ENCODE assay signal across 32 cellular contexts in genomic region chr6:45886776-45887175, GRCh38.
"Had no signal": no experiment of that assay in that cellular context is flagged by ENCODE, and none has a peak within 500 bp of the region (broad histone marks: within the 10 kb centered on the region; RNA-seq: fewer than 3 reads in every experiment).

No MANE protein-coding gene starts in this region.

- ATAC-seq: activated CD8-positive, alpha-beta memory T cell treated with anti-CD3 and anti-CD28 coated beads, Interleukin-2, amount 10 ng/mL, durations not matched to agents 7 days and 5 days; activated naive CD8-positive, alpha-beta T cell treated with anti-CD3 and anti-CD28 coated beads, Interleukin-2, amount 50 U/mL, for 24 hours had no signal

- H3K27me3 ChIP-seq: brain microvascular endothelial cell had no signal

- H3K27ac ChIP-seq: brain microvascular endothelial cell, PC-9, WERI-Rb-1 had no signal

- H2AFZ ChIP-seq: PC-9 had no signal

- DNase-seq: activated CD4-positive, alpha-beta memory T cell treated with anti-CD3 and anti-CD28 coated beads, Interleukin-2, amount 10 ng/mL, durations not matched to agents 7 days and 5 days; activated CD4-positive, alpha-beta T cell treated with anti-CD3 and anti-CD28 coated beads for 1 hour; activated CD4-positive, alpha-beta T cell treated with anti-CD3 and anti-CD28 coated beads for 48 hours; activated CD4-positive, CD25-positive, alpha-beta regulatory T cell; activated CD8-positive, alpha-beta memory T cell treated with anti-CD3 and anti-CD28 coated beads for 24 hours; activated CD8-positive, alpha-beta memory T cell treated with anti-CD3 and anti-CD28 coated beads, Interleukin-2, amount 10 ng/mL, durations not matched to agents 7 days and 5 days; activated CD8-positive, alpha-beta memory T cell treated with anti-CD3 and anti-CD28 coated beads, Interleukin-2, amount 50 U/mL, for 48 hours; activated effector memory CD4-positive, alpha-beta T cell treated with Interleukin-2 at 50 U/mL for 16 hours; activated naive CD4-positive, alpha-beta T cell treated with anti-CD3 and anti-CD28 coated beads, Interleukin-2, amount 10 ng/mL, durations not matched to agents 7 days and 5 days; activated naive CD8-positive, alpha-beta T cell treated with anti-CD3 and anti-CD28 coated beads, Interleukin-2, amount 50 U/mL, for 24 hours; activated T-cell treated with anti-CD3 and anti-CD28 coated beads, Interleukin-2, amount 50 U/mL, for 48 hours; amniotic stem cell; aorta; brain microvascular endothelial cell; central memory CD4-positive, alpha-beta T cell; KG1; MM.1S; MV-4-11; NCI-H1092; NCI-H2029 treated with DMSO at 0.1 percent for 48 hours; NCI-H2107; NCI-H2171; NCI-H446; NCI-H510A treated with DMSO at 0.1 percent for 48 hours; NCI-H526 treated with DMSO at 0.1 percent for 48 hours; PC-9; Right ventricle myocardium superior; SW 1271; T-helper 1 cell; T-helper 2 cell; T-helper 9 cell; WERI-Rb-1 had no signal

- H3K4me2 ChIP-seq: PC-9 had no signal

- H3K36me3 ChIP-seq: brain microvascular endothelial cell, WERI-Rb-1 had no signal

- H3K4me3 ChIP-seq: PC-9 had no signal
